In genomic region chr2:178306351-178307073, GRCh38 we compare ENCODE assay signal across 8 cellular contexts.
DNase-seq lines count a peak whose midpoint lies in the region; FAIRE-seq and TF ChIP-seq lines count a peak whose summit lies in the region.

No MANE protein-coding gene starts in this region.

- no peaks in the 10 kb centered on the region for H3K9me2 ChIP-seq in Loucy (replicated peaks; ENCODE audit: low read depth, low read length)

- H3K4me1 Mint-ChIP-seq in nephron progenitor cell, result peaks cover 62% of the 10 kb centered on the region

- peaks cover 3% of the 10 kb centered on the region for H3K4me1 ChIP-seq in Loucy (ENCODE audit: insufficient read depth, low read length, poor library complexity, severe bottlenecking)
- no peaks in the 10 kb centered on the region; a peak in 1 of 7 replicates for H3K4me1 ChIP-seq in H1 (replicated peaks in 1 of 4; ENCODE audit: control insufficient read depth in 3 of 4, insufficient read depth in 4 of 4, low read length in 3 of 4)

- no peak overlapping the region for H3K56ac ChIP-seq in H1 (replicated peaks; ENCODE audit: insufficient read length, low read depth, low read length)

- H3K4ac ChIP-seq in H1 (replicated peaks; ENCODE audit: insufficient read length, low read depth, low read length), result no peak overlapping the region

- H4K8ac ChIP-seq in H1 (ENCODE audit: extremely low read depth, insufficient read depth, low read length), result no peak overlapping the region

- DNase-seq in AG09319 (ENCODE audit: extremely low read depth, low read depth) (no peak), GM12892 (ENCODE audit: insufficient read length) (peak; percentile 10), HFF-Myc (ENCODE audit: extremely low read depth, low read depth) (peak; percentile 16), SKM-1 (lab: John Stamatoyannopoulos, UW; ENCODE audit: unreplicated experiment) (peak; percentile 11), H1 (ENCODE audit: low read depth in 1 of 2, low spot score in 2 of 2) (peak; percentile 15 to 72), nephron progenitor cell (peak; percentile 60), inferior parietal cortex (ENCODE audit: extremely low spot score) (no peak)

- H4K20me1 ChIP-seq in Loucy (ENCODE audit: insufficient read depth, low read length, poor library complexity, severe bottlenecking), result no peaks in the 10 kb centered on the region
- no peaks in the 10 kb centered on the region for H4K20me1 ChIP-seq in H1 (replicated peaks in 1 of 2; ENCODE audit: control insufficient read depth in 1 of 2, insufficient read depth in 2 of 2, low read length in 2 of 2)

- H3K36me3 Mint-ChIP-seq in nephron progenitor cell (ENCODE audit: low read depth), result peaks cover 15% of the 10 kb centered on the region

- H2BK12ac ChIP-seq in H1 (ENCODE audit: low read depth, low read length), result no peak overlapping the region

- H3K9ac ChIP-seq in Loucy (ENCODE audit: low read depth, low read length, poor library complexity, severe bottlenecking) (no peak overlapping the region), H1 (replicated peaks in 1 of 4; ENCODE audit: extremely low read depth in 1 of 4, low read depth in 3 of 4, low read length in 3 of 4) (no peak overlapping the region)

- no peak overlapping the region for H3K4me3 ChIP-seq in HFF-Myc (replicated peaks; ENCODE audit: low read depth, low read length)
- H3K4me3 ChIP-seq in Loucy (ENCODE audit: low read length, poor library complexity, severe bottlenecking), result no peak overlapping the region
- H3K4me3 ChIP-seq in H1 (ENCODE audit: extremely low read depth in 1 of 4, insufficient read depth in 2 of 4, low read depth in 3 of 4, low read length in 4 of 4), result no peak overlapping the region

- H2AFZ ChIP-seq in Loucy (ENCODE audit: low read length), result peak overlapping the region; percentile 51; the same call in 1 of the 2 replicates
- no peak overlapping the region for H2AFZ ChIP-seq in H1 (ENCODE audit: low read length)

- no peak overlapping the region for H2AK5ac ChIP-seq in H1 (ENCODE audit: low read depth, low read length)

- H3K18ac ChIP-seq in H1 (ENCODE audit: extremely low read depth, low read length), result no peak overlapping the region

- no peak overlapping the region for H3K14ac ChIP-seq in H1 (ENCODE audit: insufficient read length)

- H4K91ac ChIP-seq in H1 (replicated peaks; ENCODE audit: insufficient read length, low read length), result no peak overlapping the region

- no peak for TF ChIP-seq EP300 in H1 (IDR thresholded peaks at IDR 0.05; ENCODE audit: borderline replicate concordance in 1 of 2, low read depth in 2 of 2, low read length in 2 of 2)

- H3K4me3 Mint-ChIP-seq in nephron progenitor cell, result no peak overlapping the region

- 52% methylated on average over 8 of the region's 8 CpGs; no CpG with 5 or more reads in 1 of the 2 experiments for WGBS in H1 (ENCODE audit: extremely low coverage in 1 of 2, insufficient coverage in 1 of 2, insufficient read length in 1 of 2, insufficient replicate concordance in 2 of 2, low coverage in 1 of 2, low lambda C conversion rate in 2 of 2, missing lambda C conversion rate in 1 of 2), 2 experiments

- no peaks in the 10 kb centered on the region for H3F3A ChIP-seq in Loucy (ENCODE audit: low read depth)

- FAIRE-seq in GM12892 (lab: Jason Lieb, UNC), result no peak
- peak; percentile 92 for FAIRE-seq in H1 (lab: Jason Lieb, UNC)

- CTCF ChIA-PET in H1 (lab: Charles Lee; ENCODE audit: partially characterized antibody), result interaction anchor here (0.6 to 2.1 kb wide), 21 partner anchors 8 to 182 kb away, joined by 3 to 12 read pairs (median 4); partner anchors contain the start of genes PJVK and PRKRA

- H3K9me3 Mint-ChIP-seq in nephron progenitor cell, result no peaks in the 10 kb centered on the region

- POLR2A ChIA-PET in H1 (lab: Charles Lee; ENCODE audit: partially characterized antibody), result interaction anchor here (0.8 kb wide), 1 partner anchor 74 kb away, joined by 4 read pairs; no protein-coding TSS in a partner anchor

- H3K27me3 ChIP-seq in Loucy (ENCODE audit: insufficient read depth, low read length, poor library complexity, severe bottlenecking) (no peaks in the 10 kb centered on the region), H1 (replicated peaks in 1 of 4; ENCODE audit: control insufficient read depth in 3 of 4, extremely low read depth in 1 of 4, insufficient read depth in 3 of 4, low read length in 3 of 4) (no peaks in the 10 kb centered on the region)

- no peak overlapping the region for H3K27ac Mint-ChIP-seq in nephron progenitor cell

- H3K79me1 ChIP-seq in H1 (ENCODE audit: low read depth, low read length), result no peaks in the 10 kb centered on the region

- H3K23me2 ChIP-seq in H1 (ENCODE audit: low read depth, low read length), result no peaks in the 10 kb centered on the region; the same call in 1 of the 2 replicates

- H2BK120ac ChIP-seq in H1 (replicated peaks; ENCODE audit: low read depth, low read length), result no peak overlapping the region

- TF ChIP-seq RAD21 in H1 (IDR thresholded peaks at IDR 0.05 in 1 of 2, conservative IDR thresholded peaks at IDR 0.05 in 1 of 2; ENCODE audit: low read depth in 2 of 2, low read length in 2 of 2), result peak; percentile 77 to 81

- H3K36me3 ChIP-seq in Loucy (ENCODE audit: insufficient read depth, low read length) (no peaks in the 10 kb centered on the region), H1 (ENCODE audit: control insufficient read depth in 2 of 4, insufficient read depth in 4 of 4, low read length in 3 of 4) (no peaks in the 10 kb centered on the region)

- peak; percentile 55 for TF ChIP-seq CTCF in AG09319 (IDR thresholded peaks at IDR 0.05; ENCODE audit: low read depth, low read length)
- TF ChIP-seq CTCF in HFF-Myc (IDR thresholded peaks at IDR 0.05; ENCODE audit: low read depth, low read length, missing control alignments), result peak; percentile 71
- peak; percentile 90 for TF ChIP-seq CTCF in Loucy (conservative IDR thresholded peaks at IDR 0.05; ENCODE audit: low read length)
- TF ChIP-seq CTCF in H1 (IDR thresholded peaks at IDR 0.05; ENCODE audit: control extremely low read depth in 1 of 3, insufficient read depth in 1 of 3, low read depth in 1 of 3, low read length in 3 of 3), result peak; percentile 70 to 86 (median 75)
- peak; percentile 64 for TF ChIP-seq CTCF in nephron progenitor cell (IDR thresholded peaks at IDR 0.05)

- no peak overlapping the region for H3K27ac ChIP-seq in H1 (ENCODE audit: low read depth, low read length)

- H3K9me3 ChIP-seq in Loucy (ENCODE audit: insufficient read depth, low read depth, low read length) (no peaks in the 10 kb centered on the region), H1 (ENCODE audit: insufficient read depth in 2 of 2, low read depth in 1 of 2, low read length in 1 of 2) (no peaks in the 10 kb centered on the region)

- TF ChIP-seq POLR2A in GM12892 (IDR thresholded peaks at IDR 0.05; ENCODE audit: low read depth, low read length) (no peak), H1 (IDR thresholded peaks at IDR 0.05; ENCODE audit: control extremely low read depth in 1 of 2, low read depth in 2 of 2, low read length in 2 of 2) (no peak)

- H2BK20ac ChIP-seq in H1 (ENCODE audit: low read length), result no peak overlapping the region

- no peak overlapping the region for H2BK5ac ChIP-seq in H1 (ENCODE audit: low read depth, low read length)

- H3K79me2 ChIP-seq in Loucy (ENCODE audit: insufficient read depth, low read length) (no peaks in the 10 kb centered on the region), H1 (ENCODE audit: control insufficient read depth in 1 of 2, insufficient read depth in 2 of 2, low read length in 2 of 2) (no peaks in the 10 kb centered on the region)

- H3K27me3 Mint-ChIP-seq in nephron progenitor cell (ENCODE audit: low read depth, poor library complexity), result no peaks in the 10 kb centered on the region

- H3K23ac ChIP-seq in H1 (ENCODE audit: insufficient read length), result no peak overlapping the region

- no peak overlapping the region for H4K5ac ChIP-seq in H1 (ENCODE audit: insufficient read length, low read depth, low read length)

- no peak overlapping the region for H2BK15ac ChIP-seq in H1 (ENCODE audit: low read length)

- H3K4me2 ChIP-seq in Loucy (ENCODE audit: low read depth, low read length, poor library complexity, severe bottlenecking) (no peak overlapping the region), H1 (ENCODE audit: insufficient read depth in 1 of 2, low read depth in 2 of 2, low read length in 2 of 2) (no peak overlapping the region)

TF ChIP-seq in H1, 55 proteins besides CTCF, POLR2A, EP300 and RAD21:
- TF ChIP-seq EZH2 (IDR thresholded peaks at IDR 0.05; ENCODE audit: low read depth, low read length, severe bottlenecking), result no peak
- no peak for TF ChIP-seq MAX (IDR thresholded peaks at IDR 0.05)
- TF ChIP-seq TBP (IDR thresholded peaks at IDR 0.05; ENCODE audit: low read depth, low read length), result no peak
- TF ChIP-seq YY1 (IDR thresholded peaks at IDR 0.05; ENCODE audit: low read depth, low read length), result 0 out of 2 replicates have a peak, but pooled peaks have one; percentile 27
- TF ChIP-seq CHD1 (IDR thresholded peaks at IDR 0.05; ENCODE audit: low read depth, low read length), result no peak
- TF ChIP-seq RXRA (IDR thresholded peaks at IDR 0.05; ENCODE audit: insufficient read depth, low read depth, low read length), result no peak
- no peak for TF ChIP-seq SP1 (IDR thresholded peaks at IDR 0.05; ENCODE audit: low read depth, low read length)
- no peak for TF ChIP-seq CHD2 (IDR thresholded peaks at IDR 0.05; ENCODE audit: low read length)

Comparison
In these comparisons a context has a peak if more than half of its experiments do, and no peak if none do; other contexts are left out.
1. DNase-seq: peak in GM12892 (single experiment), HFF-Myc (single experiment), SKM-1 (single experiment), H1 (2 of 2) and nephron progenitor cell (single experiment); none in AG09319 (single experiment) and inferior parietal cortex (single experiment).
2. Peak in every context shown above with its lines, with median percentiles within 50 percentile points of each other: CTCF ChIP-seq.